1 cellular context compared by ENCODE assay signal in genomic region chr5:135179308-135179980, GRCh38.
TF ChIP-seq lines count a peak whose summit lies in the region.

No MANE protein-coding gene starts in this region.

TF ChIP-seq in K562, 482 proteins besides CTCF, POLR2A, EP300 and RAD21 (continued from another document):
- TF ChIP-seq, protein P1, sequence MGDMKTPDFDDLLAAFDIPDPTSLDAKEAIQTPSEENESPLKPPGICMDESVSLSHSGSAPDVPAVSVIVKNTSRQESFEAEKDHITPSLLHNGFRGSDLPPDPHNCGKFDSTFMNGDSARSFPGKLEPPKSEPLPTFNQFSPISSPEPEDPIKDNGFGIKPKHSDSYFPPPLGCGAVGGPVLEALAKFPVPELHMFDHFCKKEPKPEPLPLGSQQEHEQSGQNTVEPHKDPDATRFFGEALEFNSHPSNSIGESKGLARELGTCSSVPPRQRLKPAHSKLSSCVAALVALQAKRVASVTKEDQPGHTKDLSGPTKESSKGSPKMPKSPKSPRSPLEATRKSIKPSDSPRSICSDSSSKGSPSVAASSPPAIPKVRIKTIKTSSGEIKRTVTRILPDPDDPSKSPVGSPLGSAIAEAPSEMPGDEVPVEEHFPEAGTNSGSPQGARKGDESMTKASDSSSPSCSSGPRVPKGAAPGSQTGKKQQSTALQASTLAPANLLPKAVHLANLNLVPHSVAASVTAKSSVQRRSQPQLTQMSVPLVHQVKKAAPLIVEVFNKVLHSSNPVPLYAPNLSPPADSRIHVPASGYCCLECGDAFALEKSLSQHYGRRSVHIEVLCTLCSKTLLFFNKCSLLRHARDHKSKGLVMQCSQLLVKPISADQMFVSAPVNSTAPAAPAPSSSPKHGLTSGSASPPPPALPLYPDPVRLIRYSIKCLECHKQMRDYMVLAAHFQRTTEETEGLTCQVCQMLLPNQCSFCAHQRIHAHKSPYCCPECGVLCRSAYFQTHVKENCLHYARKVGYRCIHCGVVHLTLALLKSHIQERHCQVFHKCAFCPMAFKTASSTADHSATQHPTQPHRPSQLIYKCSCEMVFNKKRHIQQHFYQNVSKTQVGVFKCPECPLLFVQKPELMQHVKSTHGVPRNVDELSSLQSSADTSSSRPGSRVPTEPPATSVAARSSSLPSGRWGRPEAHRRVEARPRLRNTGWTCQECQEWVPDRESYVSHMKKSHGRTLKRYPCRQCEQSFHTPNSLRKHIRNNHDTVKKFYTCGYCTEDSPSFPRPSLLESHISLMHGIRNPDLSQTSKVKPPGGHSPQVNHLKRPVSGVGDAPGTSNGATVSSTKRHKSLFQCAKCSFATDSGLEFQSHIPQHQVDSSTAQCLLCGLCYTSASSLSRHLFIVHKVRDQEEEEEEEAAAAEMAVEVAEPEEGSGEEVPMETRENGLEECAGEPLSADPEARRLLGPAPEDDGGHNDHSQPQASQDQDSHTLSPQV (IDR thresholded peaks at IDR 0.05): no peak
- TF ChIP-seq E2F3 (CRISPR knock-in tag; IDR thresholded peaks at IDR 0.05) (no peak), ZNF134 (CRISPR knock-in tag; conservative IDR thresholded peaks at IDR 0.05) (no peak), HDAC1 (IDR thresholded peaks at IDR 0.05) (no peak), TCF7 (IDR thresholded peaks at IDR 0.05; ENCODE audit: borderline replicate concordance) (no peak), RREB1 (CRISPR knock-in tag; IDR thresholded peaks at IDR 0.05) (no peak), ARID3A (IDR thresholded peaks at IDR 0.05; ENCODE audit: borderline replicate concordance, low read depth, low read length) (no peak)
- TF ChIP-seq, protein P2, sequence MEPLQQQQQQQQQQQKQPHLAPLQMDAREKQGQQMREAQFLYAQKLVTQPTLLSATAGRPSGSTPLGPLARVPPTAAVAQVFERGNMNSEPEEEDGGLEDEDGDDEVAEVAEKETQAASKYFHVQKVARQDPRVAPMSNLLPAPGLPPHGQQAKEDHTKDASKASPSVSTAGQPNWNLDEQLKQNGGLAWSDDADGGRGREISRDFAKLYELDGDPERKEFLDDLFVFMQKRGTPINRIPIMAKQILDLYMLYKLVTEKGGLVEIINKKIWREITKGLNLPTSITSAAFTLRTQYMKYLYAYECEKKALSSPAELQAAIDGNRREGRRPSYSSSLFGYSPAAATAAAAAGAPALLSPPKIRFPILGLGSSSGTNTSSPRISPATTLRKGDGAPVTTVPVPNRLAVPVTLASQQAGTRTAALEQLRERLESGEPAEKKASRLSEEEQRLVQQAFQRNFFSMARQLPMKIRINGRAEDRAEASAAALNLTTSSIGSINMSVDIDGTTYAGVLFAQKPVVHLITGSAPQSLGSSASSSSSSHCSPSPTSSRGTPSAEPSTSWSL (CRISPR knock-in tag; IDR thresholded peaks at IDR 0.05; ENCODE audit: borderline replicate concordance): no peak
- TF ChIP-seq, protein P3, sequence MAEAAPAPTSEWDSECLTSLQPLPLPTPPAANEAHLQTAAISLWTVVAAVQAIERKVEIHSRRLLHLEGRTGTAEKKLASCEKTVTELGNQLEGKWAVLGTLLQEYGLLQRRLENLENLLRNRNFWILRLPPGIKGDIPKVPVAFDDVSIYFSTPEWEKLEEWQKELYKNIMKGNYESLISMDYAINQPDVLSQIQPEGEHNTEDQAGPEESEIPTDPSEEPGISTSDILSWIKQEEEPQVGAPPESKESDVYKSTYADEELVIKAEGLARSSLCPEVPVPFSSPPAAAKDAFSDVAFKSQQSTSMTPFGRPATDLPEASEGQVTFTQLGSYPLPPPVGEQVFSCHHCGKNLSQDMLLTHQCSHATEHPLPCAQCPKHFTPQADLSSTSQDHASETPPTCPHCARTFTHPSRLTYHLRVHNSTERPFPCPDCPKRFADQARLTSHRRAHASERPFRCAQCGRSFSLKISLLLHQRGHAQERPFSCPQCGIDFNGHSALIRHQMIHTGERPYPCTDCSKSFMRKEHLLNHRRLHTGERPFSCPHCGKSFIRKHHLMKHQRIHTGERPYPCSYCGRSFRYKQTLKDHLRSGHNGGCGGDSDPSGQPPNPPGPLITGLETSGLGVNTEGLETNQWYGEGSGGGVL (CRISPR knock-in tag; IDR thresholded peaks at IDR 0.05): no peak
